ENCODE assay signal across 7 cellular contexts in genomic region chr17:62966426-62967110, GRCh38. TPM values are rescaled to one million over a fixed set of nuclear protein-coding genes. Genes with fewer than 3 reads are reported as not detected.
DNase-seq lines count a peak whose midpoint lies in the region; ATAC-seq and TF ChIP-seq lines count a peak whose summit lies in the region.

No MANE protein-coding gene starts in this region.

- peak; percentile 9; the same call in 1 of the 2 replicates for TF ChIP-seq RAD21 in SK-N-SH (IDR thresholded peaks at IDR 0.05; ENCODE audit: low read length)

- H3K4me3 ChIP-seq in GM12864 (ENCODE audit: low read depth, low read length): peak overlapping the region; percentile 56
- peak overlapping the region; percentile 77 to 90 for H3K4me3 ChIP-seq in SK-N-SH (ENCODE audit: low read depth in 2 of 2, low read length in 1 of 2)
- H3K4me3 ChIP-seq in astrocyte of the spinal cord (ENCODE audit: low read depth, low read length): peak overlapping the region; percentile 94
- H3K4me3 ChIP-seq in spleen: peak overlapping the region; percentile 53 to 86 (median 70)

- intact Hi-C loops in spleen (cut with DNase I; ENCODE audit: low total_unique reads): no loop called here

- no peak for TF ChIP-seq EP300 in SK-N-SH (IDR thresholded peaks at IDR 0.05; ENCODE audit: borderline replicate concordance in 1 of 2, low read depth in 1 of 2, low read length in 1 of 2)

- ATAC-seq in HG02759 (IDR thresholded peaks at IDR 0.05; ENCODE audit: unreplicated experiment): peak; percentile 58
- ATAC-seq in HG03457 (IDR thresholded peaks at IDR 0.05; ENCODE audit: unreplicated experiment): no peak

- H3K9me3 ChIP-seq in SK-N-SH (no peaks in the 10 kb centered on the region), spleen (no peaks in the 10 kb centered on the region)

- H3K27ac ChIP-seq in SK-N-SH (ENCODE audit: low read depth in 2 of 2, low read length in 1 of 2) (peak overlapping the region; percentile 51 to 92), spleen (peak overlapping the region; percentile 55 to 93 (median 84))

- H3K4me1 ChIP-seq in SK-N-SH (ENCODE audit: control insufficient read depth in 1 of 2, insufficient read depth in 2 of 2, low read depth in 1 of 2, low read length in 1 of 2): peaks cover 4 to 32% of the 10 kb centered on the region in 2 experiments; a peak in 3 of 4 replicates
- H3K4me1 ChIP-seq in spleen: peaks cover 9 to 35% (median 26%) of the 10 kb centered on the region in 6 donors

- H2AFZ ChIP-seq in SK-N-SH (ENCODE audit: low read depth): 0 out of 2 replicates have a peak overlapping the region, but pooled peaks have one; percentile 19

- no peak for TF ChIP-seq POLR2A in spleen (IDR thresholded peaks at IDR 0.05)

- POLR2A ChIA-PET in SK-N-SH (lab: Yijun Ruan, JAX): interaction anchor here (0.6 to 1.2 kb wide), 4 partner anchors 77 to 260 kb away, joined by 3 read pairs; no protein-coding TSS in a partner anchor

- peaks cover 16% of the 10 kb centered on the region for H3F3A ChIP-seq in SK-N-SH (replicated peaks; ENCODE audit: insufficient read depth)

- peak overlapping the region; percentile 80 for H3K9ac ChIP-seq in SK-N-SH

- H3K36me3 ChIP-seq in SK-N-SH (replicated peaks in 1 of 2; ENCODE audit: control insufficient read depth in 1 of 2, insufficient read depth in 2 of 2, low read length in 1 of 2): peaks cover 2 to 4% of the 10 kb centered on the region in 2 experiments
- H3K36me3 ChIP-seq in spleen: no peaks in the 10 kb centered on the region

- TF ChIP-seq CTCF in GM12864 (IDR thresholded peaks at IDR 0.05; ENCODE audit: low read depth, low read length, missing control alignments) (no peak), SK-N-SH (IDR thresholded peaks at IDR 0.05) (no peak), astrocyte of the spinal cord (IDR thresholded peaks at IDR 0.05; ENCODE audit: low read depth, low read length) (no peak), spleen (IDR thresholded peaks at IDR 0.05 in 8 of 11, conservative IDR thresholded peaks at IDR 0.05 in 3 of 11) (no peak)

- peak overlapping the region; percentile 76 for H3K4me2 ChIP-seq in SK-N-SH

- DNase-seq in GM12864 (ENCODE audit: low read depth) (no peak), SK-N-SH (no peak), astrocyte of the spinal cord (ENCODE audit: low read depth, low spot score) (no peak), iPS-NIHi7 (ENCODE audit: extremely low spot score) (peak; percentile 19), spleen (peak; percentile 93)

- in situ Hi-C loops in astrocyte of the spinal cord (cut with HindIII; ENCODE audit: low sequenced_read_pairs): no loop called here

- H3K27me3 ChIP-seq in SK-N-SH (ENCODE audit: insufficient read depth): no peaks in the 10 kb centered on the region
- H3K27me3 ChIP-seq in spleen (replicated peaks in 1 of 7): peaks cover 0 to 8% (median 0%) of the 10 kb centered on the region in 7 donors

- peaks cover 51% of the 10 kb centered on the region for H3K79me2 ChIP-seq in SK-N-SH (ENCODE audit: insufficient read depth)

- WGBS in SK-N-SH (ENCODE audit: low lambda C conversion rate): 2% methylated on average over 31 of the region's 76 CpGs
- 0 to 2% (median 1%) methylated on average over 27 to 76 of the region's 76 CpGs for WGBS in spleen, 5 donors

- no peaks in the 10 kb centered on the region for H3K9me2 ChIP-seq in SK-N-SH

- peaks cover 17% of the 10 kb centered on the region for H4K20me1 ChIP-seq in SK-N-SH (ENCODE audit: insufficient read depth)

- CTCF ChIA-PET in SK-N-SH (lab: Yijun Ruan, JAX): interaction anchor here (0.6 to 5.1 kb wide), 13 partner anchors 8 to 645 kb away, joined by 3 to 61 read pairs (median 4); no protein-coding TSS in a partner anchor

TF ChIP-seq in SK-N-SH, 30 proteins besides CTCF, POLR2A, EP300 and RAD21:
- TF ChIP-seq PBX3 (IDR thresholded peaks at IDR 0.05) (no peak), MXI1 (IDR thresholded peaks at IDR 0.05; ENCODE audit: low read depth, low read length) (0 out of 2 replicates have a peak, but pooled peaks have one; percentile 76), MAX (IDR thresholded peaks at IDR 0.05; ENCODE audit: low read depth) (peak; percentile 42; the same call in 1 of the 2 replicates), SIN3A (IDR thresholded peaks at IDR 0.05; ENCODE audit: borderline replicate concordance, low read depth, low read length) (peak; percentile 59; the same call in 1 of the 2 replicates), SMC3 (IDR thresholded peaks at IDR 0.05; ENCODE audit: low read depth, low read length) (0 out of 2 replicates have a peak, but pooled peaks have one; percentile 2)
TF ChIP-seq in SK-N-SH: peak in this region for 4.

RNA-seq across cellular contexts. Expression of gene TANC2, which starts 0.5 kb away (rescaled TPM):
- polyA plus RNA-seq in SK-N-SH (2012; rRNA removed): 23.0 and 26.4 TPM in 2 replicates
- 14.4 and 17.0 TPM in 2 replicates for polyA plus RNA-seq in SK-N-SH (2012; cell fraction: cytosol; rRNA removed)
- polyA plus RNA-seq in SK-N-SH (2012; cell fraction: nucleus; rRNA removed): 46.6 and 65.1 TPM in 2 replicates
- total RNA-seq in spleen: 10 to 100 TPM in 6 of 7 donors, 1 to 10 TPM in 1; 8.2 to 35.8 (median 23.8) TPM
- polyA plus RNA-seq in spleen: under 1 TPM; 0.47 to 0.90 (median 0.63) TPM

Comparison
In these comparisons a context has a peak if more than half of its experiments do, and no peak if none do; other contexts are left out.
1. DNase-seq: peak in iPS-NIHi7 (single experiment) and spleen (single experiment); none in GM12864 (single experiment), SK-N-SH (single experiment) and astrocyte of the spinal cord (single experiment).
2. RNA of gene TANC2, which starts 0.5 kb away (polyA plus RNA-seq): 14.4 to 65.1 TPM in SK-N-SH; 0.47 to 0.90 TPM in spleen; every median in the first group is over 4 times any median in the second.
3. Peak in every context shown above with its lines, with median percentiles within 50 percentile points of each other: H3K4me3 ChIP-seq.